1 cellular context compared by ENCODE assay signal in genomic region chr14:49971156-49972141, GRCh38.
A peak's percentile ranks its signal among the peaks of the same experiment; 100 is the strongest.
TF ChIP-seq lines count a peak whose summit lies in the region.

No MANE protein-coding gene starts in this region.

TF ChIP-seq in K562, 482 proteins besides CTCF, POLR2A, EP300 and RAD21 (continued from another document):
- TF ChIP-seq PBX2 (CRISPR knock-in tag; IDR thresholded peaks at IDR 0.05; ENCODE audit: low read depth) (no peak), PBX2 (tag; conservative IDR thresholded peaks at IDR 0.05; ENCODE audit: low read depth) (peak; percentile 83), SRSF9 (IDR thresholded peaks at IDR 0.05; ENCODE audit: borderline replicate concordance, low read depth, low read length) (no peak), PKNOX1 (IDR thresholded peaks at IDR 0.05) (peak; percentile 89), CTBP1 (IDR thresholded peaks at IDR 0.05; ENCODE audit: borderline replicate concordance) (0 out of 2 replicates have a peak, but pooled peaks have one; percentile 4), ELF2 (CRISPR knock-in tag; IDR thresholded peaks at IDR 0.05) (0 out of 2 replicates have a peak, but pooled peaks have one; percentile 26), NBN (IDR thresholded peaks at IDR 0.05; ENCODE audit: low read depth) (no peak), ZFX (CRISPR knock-in tag; IDR thresholded peaks at IDR 0.05) (peak; percentile 12; the same call in 1 of the 2 replicates), ZNF584 (CRISPR knock-in tag; IDR thresholded peaks at IDR 0.05; ENCODE audit: low read depth) (no peak), TCF3 (CRISPR knock-in tag; IDR thresholded peaks at IDR 0.05) (peak; percentile 13; the same call in 1 of the 2 replicates), HMBOX1 (IDR thresholded peaks at IDR 0.05) (peak; percentile 92), ZNF740 (CRISPR knock-in tag; IDR thresholded peaks at IDR 0.05) (no peak), ZNF740 (tag; IDR thresholded peaks at IDR 0.05) (0 out of 4 replicates have a peak, but pooled peaks of 1 of the 2 experiments have one; percentile 48), MEIS2 (IDR thresholded peaks at IDR 0.05; ENCODE audit: partially characterized antibody) (peak; percentile 92), L3MBTL2 (IDR thresholded peaks at IDR 0.05) (peak; percentile 26; the same call in 1 of the 2 replicates), SETDB1 (IDR thresholded peaks at IDR 0.05; ENCODE audit: low read length) (no peak), SPI1 (IDR thresholded peaks at IDR 0.05; ENCODE audit: borderline replicate concordance, low read depth, low read length) (peak; percentile 86), KAT2B (IDR thresholded peaks at IDR 0.05; ENCODE audit: low read depth, low read length) (no peak), ADNP (tag; IDR thresholded peaks at IDR 0.05) (0 out of 2 replicates have a peak, but pooled peaks have one; percentile 9), ZEB2 (IDR thresholded peaks at IDR 0.05) (peak; percentile 20; the same call in 1 of the 2 replicates), GABPA (tag; conservative IDR thresholded peaks at IDR 0.05; ENCODE audit: low read depth) (0 out of 2 replicates have a peak, but pooled peaks have one; percentile 27)
